Comparison of ENCODE assay signal across 8 cellular contexts in genomic region chr6:142946181-142946923, GRCh38. TPM values are rescaled to one million over a fixed set of nuclear protein-coding genes. Genes with fewer than 3 reads are reported as not detected.
DNase-seq lines count a peak whose midpoint lies in the region; ATAC-seq and TF ChIP-seq lines count a peak whose summit lies in the region.

No MANE protein-coding gene starts in this region.

- H3K27ac Mint-ChIP-seq in natural killer cell treated with Interleukin-12 subunit alpha and Interleukin-12 subunit beta and Interleukin-15 and Interleukin-18, amount 100 ng/mL, for 72 hours, result peak overlapping the region; percentile 98 to 100
- H3K27ac Mint-ChIP-seq in stimulated activated naive B cell treated with anti-CD40 and anti-IgM and Interleukin-4, amounts not matched to agents 10 μg/mL and 1 μg/mL and 100 μg/mL, for 72 hours, result peak overlapping the region; percentile 98

- TF ChIP-seq RAD21 in Ishikawa (IDR thresholded peaks at IDR 0.05; ENCODE audit: low read depth), result no peak

- no peaks in the 10 kb centered on the region for H3K9me3 Mint-ChIP-seq in natural killer cell treated with Interleukin-12 subunit alpha and Interleukin-12 subunit beta and Interleukin-15 and Interleukin-18, amount 100 ng/mL, for 72 hours
- no peaks in the 10 kb centered on the region for H3K9me3 Mint-ChIP-seq in stimulated activated naive B cell treated with anti-CD40 and anti-IgM and Interleukin-4, amounts not matched to agents 10 μg/mL and 1 μg/mL and 100 μg/mL, for 72 hours

- peaks cover 8% of the 10 kb centered on the region for H3K36me3 Mint-ChIP-seq in natural killer cell treated with Interleukin-12 subunit alpha and Interleukin-12 subunit beta and Interleukin-15 and Interleukin-18, amount 100 ng/mL, for 72 hours
- H3K36me3 Mint-ChIP-seq in stimulated activated naive B cell treated with anti-CD40 and anti-IgM and Interleukin-4, amounts not matched to agents 10 μg/mL and 1 μg/mL and 100 μg/mL, for 72 hours, result peaks cover 6 to 8% of the 10 kb centered on the region in 2 donors

- H3K27me3 Mint-ChIP-seq in natural killer cell treated with Interleukin-12 subunit alpha and Interleukin-12 subunit beta and Interleukin-15 and Interleukin-18, amount 100 ng/mL, for 72 hours, result no peaks in the 10 kb centered on the region
- no peaks in the 10 kb centered on the region for H3K27me3 Mint-ChIP-seq in stimulated activated naive B cell treated with anti-CD40 and anti-IgM and Interleukin-4, amounts not matched to agents 10 μg/mL and 1 μg/mL and 100 μg/mL, for 72 hours

- H3K4me1 Mint-ChIP-seq in natural killer cell treated with Interleukin-12 subunit alpha and Interleukin-12 subunit beta and Interleukin-15 and Interleukin-18, amount 100 ng/mL, for 72 hours (ENCODE audit: low read depth in 2 of 2), result peaks cover 37 to 53% of the 10 kb centered on the region in 2 donors
- peaks cover 18 to 51% of the 10 kb centered on the region in 2 donors for H3K4me1 Mint-ChIP-seq in stimulated activated naive B cell treated with anti-CD40 and anti-IgM and Interleukin-4, amounts not matched to agents 10 μg/mL and 1 μg/mL and 100 μg/mL, for 72 hours

- H3K4me3 ChIP-seq in fibroblast of pulmonary artery (replicated peaks; ENCODE audit: low read depth, low read length), result peak overlapping the region; percentile 97

- peak; percentile 75 for DNase-seq in COLO829 (ENCODE audit: low spot score)
- peak; percentile 89 for DNase-seq in RPMI8226
- DNase-seq in activated effector memory CD4-positive, alpha-beta T cell treated with anti-CD3 and anti-CD28 coated beads, Interleukin-2, amount 50 U/mL, for 16 hours, result peak; percentile 96
- DNase-seq in fibroblast of pulmonary artery (ENCODE audit: low read depth), result peak; percentile 99
- peak; percentile 94 for DNase-seq in natural killer cell treated with Interleukin-12 subunit alpha and Interleukin-12 subunit beta and Interleukin-15 and Interleukin-18, amount 100 ng/mL, for 72 hours (ENCODE audit: low spot score)
- peak; percentile 81 for DNase-seq in stimulated activated naive B cell treated with anti-CD40 and anti-IgM and Interleukin-4, amounts not matched to agents 10 μg/mL and 1 μg/mL and 100 μg/mL, for 72 hours

- TF ChIP-seq CTCF in fibroblast of pulmonary artery (IDR thresholded peaks at IDR 0.05; ENCODE audit: low read length, missing control alignments), result no peak

- peak; percentile 85 for TF ChIP-seq EP300 in Ishikawa (IDR thresholded peaks at IDR 0.05; ENCODE audit: borderline replicate concordance)

- H3K4me3 Mint-ChIP-seq in natural killer cell treated with Interleukin-12 subunit alpha and Interleukin-12 subunit beta and Interleukin-15 and Interleukin-18, amount 100 ng/mL, for 72 hours, result peak overlapping the region; percentile 95
- H3K4me3 Mint-ChIP-seq in stimulated activated naive B cell treated with anti-CD40 and anti-IgM and Interleukin-4, amounts not matched to agents 10 μg/mL and 1 μg/mL and 100 μg/mL, for 72 hours, result peak overlapping the region; percentile 92 to 94

- peak; percentile 27 for ATAC-seq in GM21515 (IDR thresholded peaks at IDR 0.05; ENCODE audit: unreplicated experiment)
- ATAC-seq in natural killer cell treated with Interleukin-12 subunit alpha and Interleukin-12 subunit beta and Interleukin-15 and Interleukin-18, amount 100 ng/mL, for 72 hours, result peak; percentile 61 to 72
- ATAC-seq in stimulated activated naive B cell treated with anti-CD40 and anti-IgM and Interleukin-4, amounts not matched to agents 10 μg/mL and 1 μg/mL and 100 μg/mL, for 72 hours (replicated peaks), result peak; percentile 38

TF ChIP-seq in Ishikawa, 13 proteins besides CTCF, POLR2A, EP300 and RAD21:
- TF ChIP-seq MAX (IDR thresholded peaks at IDR 0.05) (peak; percentile 85), USF1 (IDR thresholded peaks at IDR 0.05) (peak; percentile 50), TCF12 (IDR thresholded peaks at IDR 0.05; ENCODE audit: low read depth) (peak; percentile 91), FOXM1 (IDR thresholded peaks at IDR 0.05; ENCODE audit: borderline replicate concordance, low read depth) (peak; percentile 67; the same call in 1 of the 2 replicates), YY1 (IDR thresholded peaks at IDR 0.05; ENCODE audit: low read depth) (peak; percentile 79), ZBTB7A (IDR thresholded peaks at IDR 0.05; ENCODE audit: low read depth) (no peak), CREB1 (IDR thresholded peaks at IDR 0.05; ENCODE audit: low read depth) (peak; percentile 80), NFIC (IDR thresholded peaks at IDR 0.05) (peak; percentile 85), TEAD4 (IDR thresholded peaks at IDR 0.05) (peak; percentile 86), REST (IDR thresholded peaks at IDR 0.05; ENCODE audit: low read depth) (no peak), EGR1 (IDR thresholded peaks at IDR 0.05) (peak; percentile 53; the same call in 1 of the 2 replicates), TAF1 (IDR thresholded peaks at IDR 0.05; ENCODE audit: low read depth) (no peak; the same call in 1 of the 2 replicates), CEBPB (IDR thresholded peaks at IDR 0.05) (peak; percentile 56; the same call in 1 of the 2 replicates)

RNA-seq across cellular contexts. Expression of gene HIVEP2, which starts 1.4 kb away (rescaled TPM):
- 10 to 100 TPM; 45.7 to 58.1 TPM for total RNA-seq in natural killer cell treated with Interleukin-12 subunit alpha and Interleukin-12 subunit beta and Interleukin-15 and Interleukin-18, amount 100 ng/mL, for 72 hours

Comparison
In these comparisons a context has a peak if more than half of its experiments do, and no peak if none do; other contexts are left out.
1. Peak in every context shown above with its lines: DNase-seq, ATAC-seq and H3K4me3 ChIP-seq.